In the genomic region with DNA sequence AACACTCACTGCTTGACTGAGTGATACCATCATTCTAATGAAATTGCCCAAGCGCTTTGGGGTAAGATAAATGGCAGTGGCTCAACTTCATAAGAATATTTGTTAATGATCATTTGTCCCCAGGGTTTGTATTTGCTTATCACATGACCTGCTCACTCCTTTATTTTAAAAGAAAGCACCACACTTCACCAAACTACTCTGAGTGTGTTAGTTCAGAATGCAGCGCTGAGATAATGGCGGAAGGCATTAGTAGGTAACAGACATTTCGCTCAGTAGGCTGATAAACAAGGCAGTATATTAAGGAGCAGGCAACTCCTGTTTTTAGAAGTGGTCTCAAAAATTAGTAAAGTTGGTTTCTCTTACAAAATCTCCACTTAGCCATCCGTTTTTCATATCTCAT, we compare ENCODE assay signal across 8 cellular contexts. TPM values are rescaled to one million over a fixed set of nuclear protein-coding genes. Genes with fewer than 3 reads are reported as not detected.
DNase-seq lines count a peak whose midpoint lies in the region; ATAC-seq, FAIRE-seq and TF ChIP-seq lines count a peak whose summit lies in the region.

No MANE protein-coding gene starts in this region.

- H3K27me3 ChIP-seq in left ventricle myocardium inferior (ENCODE audit: low read depth) (no peaks in the 10 kb centered on the region), K562 (ENCODE audit: control insufficient read depth in 2 of 2, insufficient read depth in 2 of 2, low read length in 2 of 2) (no peaks in the 10 kb centered on the region), mesenchymal stem cell (ENCODE audit: control insufficient read depth in 1 of 2, insufficient read depth in 1 of 2, low read length in 2 of 2) (no peaks in the 10 kb centered on the region), vagina (no peaks in the 10 kb centered on the region)

- H2AK5ac ChIP-seq in mesenchymal stem cell (ENCODE audit: low read length, severe bottlenecking), result no peak overlapping the region

- peaks cover 13% of the 10 kb centered on the region for H4K20me1 ChIP-seq in K562 (replicated peaks; ENCODE audit: control insufficient read depth, insufficient read depth, low read length)

- H3K14ac ChIP-seq in mesenchymal stem cell (ENCODE audit: low read length in 2 of 2), result no peak overlapping the region

- H3K4me2 ChIP-seq in K562 (ENCODE audit: insufficient read depth, low read length), result peak overlapping the region; percentile 83
- peak overlapping the region; percentile 45 for H3K4me2 ChIP-seq in mesenchymal stem cell (ENCODE audit: low read length, poor library complexity, severe bottlenecking)

- no peak overlapping the region for H2BK5ac ChIP-seq in mesenchymal stem cell (ENCODE audit: low read depth, low read length, poor library complexity, severe bottlenecking)

- no peaks in the 10 kb centered on the region for H3K9me3 ChIP-seq in left ventricle myocardium inferior (replicated peaks)
- H3K9me3 ChIP-seq in K562 (replicated peaks; ENCODE audit: control insufficient read depth, insufficient read depth, low read depth, low read length), result no peaks in the 10 kb centered on the region
- no peaks in the 10 kb centered on the region for H3K9me3 ChIP-seq in mesenchymal stem cell (ENCODE audit: control insufficient read depth, low read length)
- no peaks in the 10 kb centered on the region for H3K9me3 ChIP-seq in vagina

- TF ChIP-seq EP300 in K562 (IDR thresholded peaks at IDR 0.05; ENCODE audit: low read length), result no peak

- H3K9me1 ChIP-seq in K562 (ENCODE audit: control insufficient read depth, insufficient read depth, low read length), result no peaks in the 10 kb centered on the region

- no peak for ATAC-seq in Right ventricle myocardium superior (ENCODE audit: poor library complexity)
- no peak for ATAC-seq in K562

- TF ChIP-seq POLR2A in K562 (conservative IDR thresholded peaks at IDR 0.05) (no peak), vagina (IDR thresholded peaks at IDR 0.05) (no peak)

- BruUV-seq in K562 (replicated peaks; lab: Mats Ljungman, UMichigan), result TSS peak; percentile 58

- 9% methylated on average over 5 of the region's 5 CpGs for WGBS in K562 (ENCODE audit: insufficient coverage, low coverage, missing lambda C conversion rate)
- 11% methylated on average over 3 of the region's 5 CpGs for WGBS in mesenchymal stem cell

- no peak overlapping the region for H2BK120ac ChIP-seq in mesenchymal stem cell (ENCODE audit: low read depth, low read length)

- H3K36me3 ChIP-seq in left ventricle myocardium inferior (no peaks in the 10 kb centered on the region), K562 (ENCODE audit: control insufficient read depth, insufficient read depth, low read length) (no peaks in the 10 kb centered on the region; the same call in 2 of the 3 replicates), mesenchymal stem cell (ENCODE audit: control insufficient read depth in 1 of 2, insufficient read depth in 2 of 2, low read depth in 1 of 2, low read length in 2 of 2) (no peaks in the 10 kb centered on the region), vagina (no peaks in the 10 kb centered on the region)

- no peak overlapping the region for H3K23ac ChIP-seq in mesenchymal stem cell (ENCODE audit: low read length in 2 of 2)

- H3K79me2 ChIP-seq in K562 (ENCODE audit: control insufficient read depth, insufficient read depth, low read length), result peaks cover 42% of the 10 kb centered on the region

- CTCF ChIA-PET in K562 (lab: Yijun Ruan, JAX; ENCODE audit: low intra/inter-chr PET ratio), result no interaction called here

- H2AFZ ChIP-seq in K562 (ENCODE audit: low read depth, low read length) (peak overlapping the region; percentile 25), mesenchymal stem cell (ENCODE audit: low read depth, low read length) (no peak overlapping the region)

- H3K27ac ChIP-seq in left ventricle myocardium inferior (replicated peaks), result peak overlapping the region; percentile 90
- no peak overlapping the region for H3K27ac ChIP-seq in K562 (ENCODE audit: extremely low read depth, low read depth, low read length)
- H3K27ac ChIP-seq in mesenchymal stem cell (ENCODE audit: low read length, poor library complexity, severe bottlenecking), result no peak overlapping the region
- H3K27ac ChIP-seq in vagina, result peak overlapping the region; percentile 89

- no peak overlapping the region for H2BK15ac ChIP-seq in mesenchymal stem cell (ENCODE audit: low read depth, poor library complexity, severe bottlenecking)

- no peak for TF ChIP-seq RAD21 in K562 (CRISPR knock-in tag; conservative IDR thresholded peaks at IDR 0.05 in 1 of 2, IDR thresholded peaks at IDR 0.05 in 1 of 2)

- peak overlapping the region in 1 of 2 experiments; percentile 71 for H3K4ac ChIP-seq in mesenchymal stem cell (ENCODE audit: low read depth in 1 of 2, low read length in 2 of 2)

- H3K4me3 ChIP-seq in left ventricle myocardium inferior, result peak overlapping the region; percentile 81
- peak overlapping the region; percentile 68 for H3K4me3 ChIP-seq in K562
- peak overlapping the region in 1 of 2 experiments; percentile 97 for H3K4me3 ChIP-seq in mesenchymal stem cell (ENCODE audit: insufficient read depth in 1 of 2, low read depth in 1 of 2, low read length in 2 of 2)
- peak overlapping the region; percentile 62 to 68 for H3K4me3 ChIP-seq in vagina

- TF ChIP-seq CTCF in left ventricle myocardium inferior (IDR thresholded peaks at IDR 0.05; ENCODE audit: borderline replicate concordance) (no peak), K562 (IDR thresholded peaks at IDR 0.05 in 2 of 3, conservative IDR thresholded peaks at IDR 0.05 in 1 of 3; ENCODE audit: insufficient read depth in 2 of 3, low read depth in 1 of 3, low read length in 3 of 3) (no peak), vagina (IDR thresholded peaks at IDR 0.05) (no peak)

- intact Hi-C loops in left ventricle myocardium inferior (cut with micrococcal nuclease), result no loop called here
- intact Hi-C loops in Right ventricle myocardium superior (cut with DNase I), result no loop called here
- intact Hi-C loops in K562 (cut with micrococcal nuclease), result loop anchor here (5.0 kb wide), 1 partner anchor 36 kb away; no protein-coding TSS in a partner anchor
- intact Hi-C loops in vagina (cut with DNase I), result no loop called here

- H3K18ac ChIP-seq in mesenchymal stem cell (ENCODE audit: low read depth in 1 of 2, low read length in 2 of 2), result no peak overlapping the region

- no peak for FAIRE-seq in K562 (lab: Jason Lieb, UNC)

- peaks cover 7% of the 10 kb centered on the region for H3K79me1 ChIP-seq in mesenchymal stem cell (replicated peaks; ENCODE audit: low read length, poor library complexity, severe bottlenecking)

- in situ Hi-C loops in K562 (cut with MboI), result no loop called here

- peaks cover 39% of the 10 kb centered on the region for H3K4me1 ChIP-seq in left ventricle myocardium inferior
- H3K4me1 ChIP-seq in K562 (replicated peaks in 1 of 2; ENCODE audit: control insufficient read depth in 2 of 2, insufficient read depth in 2 of 2, low read length in 2 of 2), result peaks cover 28 to 36% of the 10 kb centered on the region in 2 experiments; a peak in 4 of 5 replicates
- peaks cover 13% of the 10 kb centered on the region for H3K4me1 ChIP-seq in mesenchymal stem cell (ENCODE audit: control insufficient read depth, insufficient read depth, low read depth, low read length)
- peaks cover 32% of the 10 kb centered on the region for H3K4me1 ChIP-seq in vagina

- H4K91ac ChIP-seq in mesenchymal stem cell (ENCODE audit: low read length), result no peak overlapping the region

- POLR2A ChIA-PET in K562 (lab: Yijun Ruan, JAX), result no interaction called here

- H3K9ac ChIP-seq in K562 (ENCODE audit: insufficient read depth in 1 of 2, low read depth in 2 of 2, low read length in 2 of 2) (no peak overlapping the region), mesenchymal stem cell (ENCODE audit: low read length) (peak overlapping the region; percentile 92)

- H4K8ac ChIP-seq in mesenchymal stem cell (ENCODE audit: low read length), result no peak overlapping the region

- no peak overlapping the region for H2BK12ac ChIP-seq in mesenchymal stem cell (ENCODE audit: low read length in 2 of 2)

- DNase-seq in left ventricle myocardium inferior (no peak), Right ventricle myocardium superior (no peak), K562 (ENCODE audit: extremely low read depth in 1 of 4, low spot score in 3 of 4) (peak in 1 of 4 experiments; percentile 39), mesenchymal stem cell (peak; percentile 35), vagina (ENCODE audit: extremely low spot score in 2 of 2) (no peak), LoVo (ENCODE audit: low spot score) (no peak), hippocampal formation (lab: John Stamatoyannopoulos, UW) (no peak), KG1 (lab: John Stamatoyannopoulos, UW) (no peak)

RNA-seq across cellular contexts. Expression of a gene that starts 1.6 kb away (rescaled TPM):
- total RNA-seq in left ventricle myocardium inferior (10.8 TPM), Right ventricle myocardium superior (11.1 TPM), K562 (2014; rRNA removed) (9.4 and 10.4 TPM in 2 replicates), K562 (2014; rRNA removed; fragmentation: Illumina TruSeq; extraction: Trizol) (15.5 and 18.0 TPM in 2 replicates), K562 (2015; rRNA removed; fragmentation: Illumina TruSeq; extraction: Trizol) (12.7 and 14.4 TPM in 2 replicates), K562 (2021) (12.6 and 14.4 TPM in 2 replicates), vagina (13.0 TPM)
- total RNA-seq in K562 (2011; cell fraction: chromatin; rRNA removed; ENCODE audit: low replicate concordance), result 50.4 and 67.3 TPM in 2 replicates
- total RNA-seq in K562 (2011; cell fraction: nucleolus; rRNA removed), result 12.7 and 16.2 TPM in 2 replicates
- 27.6 and 33.9 TPM in 2 replicates for total RNA-seq in K562 (2011; cell fraction: nucleoplasm; rRNA removed)
- polyA plus RNA-seq in K562 (2011; rRNA removed) (21.9 and 23.4 TPM in 2 replicates), K562 (2014; fragmentation: Illumina TruSeq; extraction: Trizol) (10.4 and 13.3 TPM in 2 replicates), K562 (2014; fragmentation: Nextera tagmentation; extraction: Ambion mirVana) (1 to 10 TPM; 2.5 TPM), K562 (2014; rRNA removed) (9.5 and 9.6 TPM in 2 replicates)
- 2.3 and 9.1 TPM in 2 replicates for polyA plus RNA-seq in K562 (2011; cell fraction: cytosol; rRNA removed)
- 13.5 and 17.9 TPM in 2 replicates for polyA plus RNA-seq in K562 (2011; cell fraction: nucleus; rRNA removed)
- polyA plus RNA-seq in K562 (2012), result 6.5 and 10.3 TPM in 2 replicates
- polyA minus RNA-seq in K562 (2011; rRNA and poly(A)+ RNA removed), result 57.4 and 75.6 TPM in 2 replicates
- polyA minus RNA-seq in K562 (2011; cell fraction: cytosol; rRNA and poly(A)+ RNA removed), result 14.9 and 15.0 TPM in 2 replicates
- polyA minus RNA-seq in K562 (2011; cell fraction: nucleus; rRNA and poly(A)+ RNA removed), result 11.8 and 26.8 TPM in 2 replicates
- polyA plus RNA-seq in mesenchymal stem cell (2013, experiment 1 of 2), result 12.1 TPM
- polyA plus RNA-seq in mesenchymal stem cell (2013, experiment 2 of 2), result 13.1 TPM

RNA-seq across cellular contexts. Expression of a gene that starts 7.2 kb away (rescaled TPM):
- total RNA-seq in left ventricle myocardium inferior (11.7 TPM), Right ventricle myocardium superior (11.3 TPM), K562 (2014; rRNA removed) (19.9 and 22.0 TPM in 2 replicates), K562 (2014; rRNA removed; fragmentation: Illumina TruSeq; extraction: Trizol) (57.7 and 68.7 TPM in 2 replicates), K562 (2015; rRNA removed; fragmentation: Illumina TruSeq; extraction: Trizol) (51.3 and 57.5 TPM in 2 replicates), K562 (2021) (42.7 and 44.6 TPM in 2 replicates), vagina (28.5 TPM)
- total RNA-seq in K562 (2011; cell fraction: chromatin; rRNA removed; ENCODE audit: low replicate concordance), result 13.8 and 79.1 TPM in 2 replicates
- 7.0 and 11.4 TPM in 2 replicates for total RNA-seq in K562 (2011; cell fraction: nucleolus; rRNA removed)
- total RNA-seq in K562 (2011; cell fraction: nucleoplasm; rRNA removed), result 19.9 and 32.4 TPM in 2 replicates
- polyA plus RNA-seq in K562 (2011; rRNA removed) (48.0 and 57.8 TPM in 2 replicates), K562 (2014; fragmentation: Illumina TruSeq; extraction: Trizol) (35.7 and 44.4 TPM in 2 replicates), K562 (2014; fragmentation: Nextera tagmentation; extraction: Ambion mirVana) (10 to 100 TPM; 17.3 to 42.7 TPM), K562 (2014; rRNA removed) (21.3 and 24.6 TPM in 2 replicates)
- 9.1 and 19.2 TPM in 2 replicates for polyA plus RNA-seq in K562 (2011; cell fraction: cytosol; rRNA removed)
- 14.3 and 16.2 TPM in 2 replicates for polyA plus RNA-seq in K562 (2011; cell fraction: nucleus; rRNA removed)
- polyA plus RNA-seq in K562 (2012), result 23.9 and 27.7 TPM in 2 replicates
- 82.2 and 111 TPM in 2 replicates for polyA minus RNA-seq in K562 (2011; rRNA and poly(A)+ RNA removed)
- 22.3 and 34.3 TPM in 2 replicates for polyA minus RNA-seq in K562 (2011; cell fraction: cytosol; rRNA and poly(A)+ RNA removed)
- polyA minus RNA-seq in K562 (2011; cell fraction: nucleus; rRNA and poly(A)+ RNA removed), result 14.9 and 27.8 TPM in 2 replicates
- 32.2 TPM for polyA plus RNA-seq in mesenchymal stem cell (2013, experiment 1 of 2)
- polyA plus RNA-seq in mesenchymal stem cell (2013, experiment 2 of 2), result 30.9 TPM

Comparison
In these comparisons a context has a peak if more than half of its experiments do, and no peak if none do; other contexts are left out.
1. H3K27ac ChIP-seq: peak in left ventricle myocardium inferior (single experiment) and vagina (single experiment); none in K562 (single experiment) and mesenchymal stem cell (single experiment).